Comparison of ENCODE assay signal across 8 cellular contexts in the genomic region with DNA sequence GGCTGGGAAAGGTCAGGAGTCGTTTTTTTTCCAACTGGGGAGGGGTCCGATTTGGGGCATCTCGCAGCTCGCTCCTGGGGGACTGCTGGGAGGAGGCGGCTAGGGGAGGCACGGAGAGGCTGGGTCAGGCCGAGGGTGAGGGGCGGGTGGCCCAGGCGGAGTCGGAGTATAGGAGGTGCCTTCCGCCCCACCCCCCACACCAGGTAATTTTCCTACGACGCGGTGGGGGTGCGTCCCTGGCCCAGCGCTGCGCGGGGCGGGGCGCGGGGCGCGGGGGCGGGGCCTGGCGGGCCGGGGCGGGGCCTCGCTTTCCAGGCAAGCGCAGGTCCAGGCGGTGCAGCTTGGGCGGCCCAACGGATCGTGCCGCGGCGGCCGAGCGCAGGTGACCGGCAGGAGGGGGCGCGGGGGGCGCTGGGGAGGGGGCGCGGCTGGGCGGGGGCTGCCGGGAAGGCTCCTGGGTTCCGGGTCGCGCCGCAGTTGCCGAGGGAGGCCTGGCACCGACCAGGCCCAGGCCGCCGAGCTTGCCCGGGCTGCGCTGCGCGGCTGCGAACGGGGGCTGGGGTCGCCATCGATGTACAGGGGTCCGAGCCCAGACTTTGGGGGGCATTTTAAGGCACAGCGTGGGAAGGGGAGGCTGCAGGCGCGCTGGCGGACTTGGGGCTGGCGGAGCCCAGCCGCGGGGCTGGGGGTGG. TPM values are rescaled to one million over a fixed set of nuclear protein-coding genes. Genes with fewer than 3 reads are reported as not detected.
DNase-seq lines count a peak whose midpoint lies in the region; ATAC-seq, FAIRE-seq and TF ChIP-seq lines count a peak whose summit lies in the region.

A gene with protein sequence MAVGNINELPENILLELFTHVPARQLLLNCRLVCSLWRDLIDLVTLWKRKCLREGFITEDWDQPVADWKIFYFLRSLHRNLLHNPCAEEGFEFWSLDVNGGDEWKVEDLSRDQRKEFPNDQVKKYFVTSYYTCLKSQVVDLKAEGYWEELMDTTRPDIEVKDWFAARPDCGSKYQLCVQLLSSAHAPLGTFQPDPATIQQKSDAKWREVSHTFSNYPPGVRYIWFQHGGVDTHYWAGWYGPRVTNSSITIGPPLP (plus strand): TSS at position 307 of the 692 bp plus-strand sequence. CDS start 959 bp downstream, outside the sequence.

- ATAC-seq in GM19452 (IDR thresholded peaks at IDR 0.05; ENCODE audit: unreplicated experiment) = peak; percentile 69
- peak; percentile 79 for ATAC-seq in activated CD8-positive, alpha-beta memory T cell treated with anti-CD3 and anti-CD28 coated beads, Interleukin-2, amount 10 ng/mL, durations not matched to agents 7 days and 5 days
- ATAC-seq in stimulated activated effector memory CD8-positive, alpha-beta T cell treated with anti-CD3 and anti-CD28 coated beads, Interleukin-12 subunit alpha, Interleukin-12 subunit beta, amount 100 ng/mL, for 72 hours = peak; percentile 69

- no peak for TF ChIP-seq POLR2A in endothelial cell of umbilical vein (IDR thresholded peaks at IDR 0.05; ENCODE audit: low read depth, low read length)

- no TSS peak for BruUV-seq in endothelial cell of umbilical vein (replicated peaks; lab: Mats Ljungman, UMichigan)

- CTCF ChIA-PET in BJ (lab: Yijun Ruan, JAX) = interaction anchor here (1.2 to 2.8 kb wide), 4 partner anchors 9 to 618 kb away, joined by 3 to 18 read pairs (median 15); a partner anchor contains a TSS
- CTCF ChIA-PET in activated CD8-positive, alpha-beta memory T cell treated with anti-CD3 and anti-CD28 coated beads, Interleukin-2, amount 10 ng/mL, durations not matched to agents 7 days and 5 days (lab: Charles Lee) = interaction anchor here (3.4 to 8.9 kb wide), 2 partner anchors 10 to 65 kb away, joined by 19 to 110 read pairs; a partner anchor contains a TSS
- CTCF ChIA-PET in endothelial cell of umbilical vein (lab: Charles Lee) = interaction anchor here (0.6 to 7.5 kb wide), 5 partner anchors 9 to 731 kb away, joined by 3 to 135 read pairs (median 18); a partner anchor contains a TSS

- H3K27ac ChIP-seq in endothelial cell of umbilical vein (ENCODE audit: insufficient read depth, low read depth, low read length) = no peak within 1 kb of the TSS
- H3K27ac ChIP-seq in mucosa of rectum (ENCODE audit: low read depth in 2 of 2, low read length in 2 of 2) = no peak within 1 kb of the TSS

- no peak within 1 kb of the TSS for H3K27ac Mint-ChIP-seq in activated CD8-positive, alpha-beta memory T cell treated with anti-CD3 and anti-CD28 coated beads, Interleukin-2, amount 10 ng/mL, durations not matched to agents 7 days and 5 days
- H3K27ac Mint-ChIP-seq in stimulated activated effector memory CD8-positive, alpha-beta T cell treated with anti-CD3 and anti-CD28 coated beads, Interleukin-12 subunit alpha, Interleukin-12 subunit beta, amount 100 ng/mL, for 72 hours = peak within 1 kb of the TSS; percentile 50

- no peaks in the 10 kb centered on the region for H3K9me1 ChIP-seq in endothelial cell of umbilical vein (replicated peaks; ENCODE audit: control insufficient read depth, extremely low read depth, insufficient read depth, low read length)

- no peaks in the 10 kb centered on the region for H3K9me2 ChIP-seq in Loucy (replicated peaks; ENCODE audit: low read depth, low read length)

- H3K79me2 ChIP-seq in Loucy (ENCODE audit: insufficient read depth, low read length) (no peaks in the 10 kb centered on the region), endothelial cell of umbilical vein (ENCODE audit: control insufficient read depth, insufficient read depth, low read length) (no peaks in the 10 kb centered on the region)

- no peak for FAIRE-seq in endothelial cell of umbilical vein (lab: Jason Lieb, UNC)

- H3K36me3 ChIP-seq in BJ (ENCODE audit: control insufficient read depth, insufficient read depth, low read length) (peaks cover 6% of the 10 kb centered on the region), Loucy (ENCODE audit: insufficient read depth, low read length) (no peaks in the 10 kb centered on the region), endothelial cell of umbilical vein (ENCODE audit: control insufficient read depth in 2 of 2, extremely low read depth in 1 of 2, insufficient read depth in 2 of 2, low read length in 2 of 2) (no peaks in the 10 kb centered on the region), mucosa of rectum (ENCODE audit: control insufficient read depth in 2 of 2, insufficient read depth in 2 of 2, low read length in 2 of 2) (no peaks in the 10 kb centered on the region)

- TF ChIP-seq CTCF in BJ (IDR thresholded peaks at IDR 0.05; ENCODE audit: insufficient read depth, low read depth, low read length) (no peak), Loucy (conservative IDR thresholded peaks at IDR 0.05; ENCODE audit: low read length) (no peak), endothelial cell of umbilical vein (IDR thresholded peaks at IDR 0.05; ENCODE audit: extremely low read depth in 1 of 2, insufficient read depth in 1 of 2, low read depth in 1 of 2, low read length in 2 of 2) (no peak)

- H3K27me3 Mint-ChIP-seq in activated CD8-positive, alpha-beta memory T cell treated with anti-CD3 and anti-CD28 coated beads, Interleukin-2, amount 10 ng/mL, durations not matched to agents 7 days and 5 days = peaks cover 3% of the 10 kb centered on the region

- H3K36me3 Mint-ChIP-seq in activated CD8-positive, alpha-beta memory T cell treated with anti-CD3 and anti-CD28 coated beads, Interleukin-2, amount 10 ng/mL, durations not matched to agents 7 days and 5 days = peaks cover 9% of the 10 kb centered on the region
- H3K36me3 Mint-ChIP-seq in stimulated activated effector memory CD8-positive, alpha-beta T cell treated with anti-CD3 and anti-CD28 coated beads, Interleukin-12 subunit alpha, Interleukin-12 subunit beta, amount 100 ng/mL, for 72 hours = peaks cover 39% of the 10 kb centered on the region

- H2AFZ ChIP-seq in Loucy (ENCODE audit: low read length) (no peak within 1 kb of the TSS), endothelial cell of umbilical vein (ENCODE audit: low read depth, low read length) (peak within 1 kb of the TSS; percentile 85)

- dilution Hi-C loops in endothelial cell of umbilical vein (cut with MboI; ENCODE audit: extremely low pct_ligation_motif_present, low sequenced_read_pairs) = no loop called here

- DNase-seq in BJ (ENCODE audit: low read depth) (no peak), endothelial cell of umbilical vein (ENCODE audit: low read depth, low spot score) (no peak), NCI-H187 (lab: John Stamatoyannopoulos, UW) (no peak)
- peak; percentile 61 for DNase-seq in activated CD8-positive, alpha-beta memory T cell treated with anti-CD3 and anti-CD28 coated beads, Interleukin-2, amount 10 ng/mL, durations not matched to agents 7 days and 5 days
- DNase-seq in stimulated activated effector memory CD8-positive, alpha-beta T cell treated with anti-CD3 and anti-CD28 coated beads, Interleukin-12 subunit alpha, Interleukin-12 subunit beta, amount 100 ng/mL, for 72 hours (ENCODE audit: low spot score in 2 of 2) = peak; percentile 44 to 68

- H3K4me3 Mint-ChIP-seq in activated CD8-positive, alpha-beta memory T cell treated with anti-CD3 and anti-CD28 coated beads, Interleukin-2, amount 10 ng/mL, durations not matched to agents 7 days and 5 days = peak within 1 kb of the TSS; percentile 63
- H3K4me3 Mint-ChIP-seq in stimulated activated effector memory CD8-positive, alpha-beta T cell treated with anti-CD3 and anti-CD28 coated beads, Interleukin-12 subunit alpha, Interleukin-12 subunit beta, amount 100 ng/mL, for 72 hours = peak within 1 kb of the TSS; percentile 67

- H3K4me1 Mint-ChIP-seq in activated CD8-positive, alpha-beta memory T cell treated with anti-CD3 and anti-CD28 coated beads, Interleukin-2, amount 10 ng/mL, durations not matched to agents 7 days and 5 days = peaks cover 25% of the 10 kb centered on the region
- peaks cover 28% of the 10 kb centered on the region for H3K4me1 Mint-ChIP-seq in stimulated activated effector memory CD8-positive, alpha-beta T cell treated with anti-CD3 and anti-CD28 coated beads, Interleukin-12 subunit alpha, Interleukin-12 subunit beta, amount 100 ng/mL, for 72 hours

- intact Hi-C loops in endothelial cell of umbilical vein (cut with micrococcal nuclease) = loop anchor here (1.0 kb wide), 2 partner anchors 10 to 27 kb away; a partner anchor contains a TSS

- H3K4me1 ChIP-seq in Loucy (ENCODE audit: insufficient read depth, low read length, poor library complexity, severe bottlenecking) (peaks cover 10% of the 10 kb centered on the region), endothelial cell of umbilical vein (ENCODE audit: control insufficient read depth, extremely low read depth, insufficient read depth, low read length) (peaks cover 3% of the 10 kb centered on the region), mucosa of rectum (ENCODE audit: control insufficient read depth in 2 of 2, insufficient read depth in 2 of 2, low read length in 2 of 2) (peaks cover 9 to 12% of the 10 kb centered on the region in 2 donors)

- 0 out of 2 replicates have a peak, but pooled peaks cover 1% of the 10 kb centered on the region for H3K27me3 ChIP-seq in BJ (ENCODE audit: control insufficient read depth, insufficient read depth, low read length)
- H3K27me3 ChIP-seq in Loucy (ENCODE audit: insufficient read depth, low read length, poor library complexity, severe bottlenecking) = no peaks in the 10 kb centered on the region
- no peaks in the 10 kb centered on the region for H3K27me3 ChIP-seq in endothelial cell of umbilical vein (ENCODE audit: control insufficient read depth in 2 of 2, insufficient read depth in 2 of 2, low read length in 2 of 2)
- peaks cover 6 to 17% of the 10 kb centered on the region in 2 donors for H3K27me3 ChIP-seq in mucosa of rectum (ENCODE audit: control insufficient read depth in 2 of 2, insufficient read depth in 2 of 2, low read length in 2 of 2)

- H3K9me3 ChIP-seq in Loucy (ENCODE audit: insufficient read depth, low read depth, low read length) (no peaks in the 10 kb centered on the region), endothelial cell of umbilical vein (replicated peaks; ENCODE audit: control insufficient read depth, insufficient read depth, low read length) (no peaks in the 10 kb centered on the region), mucosa of rectum (ENCODE audit: control insufficient read depth in 2 of 2, low read length in 2 of 2) (no peaks in the 10 kb centered on the region)

- H3F3A ChIP-seq in Loucy (ENCODE audit: low read depth) = no peaks in the 10 kb centered on the region; the same call in 1 of the 2 replicates

- H3K4me2 ChIP-seq in Loucy (ENCODE audit: low read depth, low read length, poor library complexity, severe bottlenecking) (peak within 1 kb of the TSS; percentile 70), endothelial cell of umbilical vein (ENCODE audit: insufficient read depth, low read length) (peak within 1 kb of the TSS; percentile 43)

- no peaks in the 10 kb centered on the region for H4K20me1 ChIP-seq in Loucy (ENCODE audit: insufficient read depth, low read length, poor library complexity, severe bottlenecking)
- H4K20me1 ChIP-seq in endothelial cell of umbilical vein (replicated peaks; ENCODE audit: control insufficient read depth, extremely low read depth, insufficient read depth, low read length) = no peaks in the 10 kb centered on the region

- H3K9ac ChIP-seq in Loucy (ENCODE audit: low read depth, low read length, poor library complexity, severe bottlenecking) (peak within 1 kb of the TSS; percentile 43), endothelial cell of umbilical vein (replicated peaks; ENCODE audit: extremely low read depth, insufficient read depth, low read length) (no peak within 1 kb of the TSS), mucosa of rectum (ENCODE audit: low read depth in 1 of 2, low read length in 2 of 2) (no peak within 1 kb of the TSS)

- H3K4me3 ChIP-seq in BJ (ENCODE audit: low read depth, low read length) (peak within 1 kb of the TSS; percentile 84), Loucy (ENCODE audit: low read length, poor library complexity, severe bottlenecking) (peak within 1 kb of the TSS; percentile 68), endothelial cell of umbilical vein (replicated peaks in 1 of 3; ENCODE audit: insufficient read depth in 1 of 3, low read depth in 1 of 3, low read length in 3 of 3) (peak within 1 kb of the TSS; percentile 6 to 62 (median 34)), mucosa of rectum (ENCODE audit: low read length in 2 of 2) (peak within 1 kb of the TSS; percentile 61 to 65)

- POLR2A ChIA-PET in BJ (lab: Charles Lee) (no interaction called here), endothelial cell of umbilical vein (lab: Charles Lee) (interaction anchor here (1.5 kb wide), 1 partner anchor 253 kb away, joined by 4 read pairs; no protein-coding TSS in a partner anchor)

- H3K9me3 Mint-ChIP-seq in activated CD8-positive, alpha-beta memory T cell treated with anti-CD3 and anti-CD28 coated beads, Interleukin-2, amount 10 ng/mL, durations not matched to agents 7 days and 5 days (ENCODE audit: low read depth) = no peaks in the 10 kb centered on the region
- H3K9me3 Mint-ChIP-seq in stimulated activated effector memory CD8-positive, alpha-beta T cell treated with anti-CD3 and anti-CD28 coated beads, Interleukin-12 subunit alpha, Interleukin-12 subunit beta, amount 100 ng/mL, for 72 hours = no peaks in the 10 kb centered on the region

RNA-seq across cellular contexts. Expression of the gene that starts here (rescaled TPM):
- polyA plus RNA-seq in BJ (2011; rRNA removed) (15.1 and 24.4 TPM in 2 replicates), endothelial cell of umbilical vein (22.5 and 29.8 TPM in 2 replicates)
- polyA minus RNA-seq in BJ (2011; rRNA and poly(A)+ RNA removed) = 12.1 and 12.4 TPM in 2 replicates
- total RNA-seq in activated CD8-positive, alpha-beta memory T cell treated with anti-CD3 and anti-CD28 coated beads, Interleukin-2, amount 10 ng/mL, durations not matched to agents 7 days and 5 days = 10 to 100 TPM; 28.6 to 39.9 TPM
- total RNA-seq in endothelial cell of umbilical vein = 14.5 and 16.8 TPM in 2 replicates
- polyA plus RNA-seq in endothelial cell of umbilical vein (2011; cell fraction: cytosol; rRNA removed) = 8.3 and 13.3 TPM in 2 replicates
- polyA plus RNA-seq in endothelial cell of umbilical vein (2011; cell fraction: nucleus; rRNA removed) = 77.0 and 83.5 TPM in 2 replicates
- 9.1 and 14.4 TPM in 2 replicates for polyA plus RNA-seq in endothelial cell of umbilical vein (2012)
- polyA minus RNA-seq in endothelial cell of umbilical vein = 13.1 and 14.9 TPM in 2 replicates
- 4.0 TPM for polyA minus RNA-seq in endothelial cell of umbilical vein (2011; cell fraction: cytosol; rRNA and poly(A)+ RNA removed)
- 11.9 and 25.4 TPM in 2 replicates for polyA minus RNA-seq in endothelial cell of umbilical vein (2011; cell fraction: nucleus; rRNA and poly(A)+ RNA removed)

Comparison
In these comparisons a context has a peak if more than half of its experiments do, and no peak if none do; other contexts are left out.
1. DNase-seq: peak in activated CD8-positive, alpha-beta memory T cell treated with anti-CD3 and anti-CD28 coated beads, Interleukin-2, amount 10 ng/mL, durations not matched to agents 7 days and 5 days (single experiment) and stimulated activated effector memory CD8-positive, alpha-beta T cell treated with anti-CD3 and anti-CD28 coated beads, Interleukin-12 subunit alpha, Interleukin-12 subunit beta, amount 100 ng/mL, for 72 hours (2 of 2); none in BJ (single experiment), endothelial cell of umbilical vein (single experiment) and NCI-H187 (0 of 2).
2. H3K4me3 ChIP-seq: peak in every context shown above with its lines; median percentile 84 in BJ; 68 in Loucy; 63 in mucosa of rectum; 34 in endothelial cell of umbilical vein.
3. Peak in every context shown above with its lines, with median percentiles within 50 percentile points of each other: ATAC-seq.